ENCODE assay signal across 11 cellular contexts in genomic region chr20:41046716-41047115, GRCh38. TPM values are rescaled to one million over a fixed set of nuclear protein-coding genes. Genes with fewer than 3 reads are reported as not detected.
DNase-seq lines count a peak whose midpoint lies in the region; ATAC-seq and TF ChIP-seq lines count a peak whose summit lies in the region.
"Had no signal": no experiment of that assay in that cellular context is flagged by ENCODE, and none has a peak within 500 bp of the region (broad histone marks: within the 10 kb centered on the region; RNA-seq: fewer than 3 reads in every experiment).

No MANE protein-coding gene starts in this region.

- H3K4me1 ChIP-seq in A673 (ENCODE audit: insufficient read depth, low read length, poor library complexity, severe bottlenecking), result peaks cover 58% of the 10 kb centered on the region

- peaks cover 37% of the 10 kb centered on the region for H3K36me3 Mint-ChIP-seq in activated CD8-positive, alpha-beta memory T cell treated with anti-CD3 and anti-CD28 coated beads, Interleukin-2, amount 10 ng/mL, durations not matched to agents 7 days and 5 days
- peaks cover 14 to 20% of the 10 kb centered on the region in 2 donors for H3K36me3 Mint-ChIP-seq in CD14-positive monocyte

- POLR2A ChIA-PET in RWPE1 (lab: Yijun Ruan, JAX; ENCODE audit: low non-redundant PET), result interaction anchor here (1.1 kb wide), 1 partner anchor 14 kb away, joined by 3 read pairs; no protein-coding TSS in a partner anchor
- POLR2A ChIA-PET in A673 (lab: Charles Lee; ENCODE audit: low non-redundant PET), result no interaction called here

- peaks cover 90% of the 10 kb centered on the region for H3K4me1 Mint-ChIP-seq in activated CD8-positive, alpha-beta memory T cell treated with anti-CD3 and anti-CD28 coated beads, Interleukin-2, amount 10 ng/mL, durations not matched to agents 7 days and 5 days
- H3K4me1 Mint-ChIP-seq in CD14-positive monocyte, result peaks cover 68% of the 10 kb centered on the region

- no TSS peak for BruUV-seq in A673 (replicated peaks; lab: Mats Ljungman, UMichigan)

- H3K27me3 ChIP-seq in A673 (replicated peaks; ENCODE audit: insufficient read depth, low read depth, low read length, poor library complexity), result no peaks in the 10 kb centered on the region
- H3K27me3 ChIP-seq: suprapubic skin had no signal

- no peak overlapping the region for H3K27ac ChIP-seq in RWPE1
- H3K27ac ChIP-seq in A673 (ENCODE audit: low read depth, low read length, poor library complexity, severe bottlenecking), result no peak overlapping the region
- H3K27ac ChIP-seq: suprapubic skin had no signal

- intact Hi-C loops in A673 (cut with micrococcal nuclease; ENCODE audit: unreplicated experiment) (no loop called here), CD14-positive monocyte (cut with micrococcal nuclease) (loop anchor here in 1 of 2 donors (5.0 kb wide), 1 partner anchor 54 kb away; no protein-coding TSS in a partner anchor)

- no peaks in the 10 kb centered on the region for H3K9me3 ChIP-seq in A673 (ENCODE audit: low read depth, low read length, poor library complexity, severe bottlenecking)
- H3K9me3 ChIP-seq: suprapubic skin had no signal

- H3K27ac Mint-ChIP-seq in activated CD8-positive, alpha-beta memory T cell treated with anti-CD3 and anti-CD28 coated beads, Interleukin-2, amount 10 ng/mL, durations not matched to agents 7 days and 5 days, result peak overlapping the region; percentile 95
- H3K27ac Mint-ChIP-seq in CD14-positive monocyte, result peak overlapping the region in 3 of 7 donors; percentile 18 to 21 (median 19)

- H3K36me3 ChIP-seq in A673 (ENCODE audit: insufficient read depth, low read length, poor library complexity, severe bottlenecking), result no peaks in the 10 kb centered on the region
- H3K36me3 ChIP-seq: suprapubic skin had no signal

- no peaks in the 10 kb centered on the region for H3K9me3 Mint-ChIP-seq in activated CD8-positive, alpha-beta memory T cell treated with anti-CD3 and anti-CD28 coated beads, Interleukin-2, amount 10 ng/mL, durations not matched to agents 7 days and 5 days (ENCODE audit: low read depth)
- H3K9me3 Mint-ChIP-seq in CD14-positive monocyte, result no peaks in the 10 kb centered on the region

- CTCF ChIA-PET in activated CD8-positive, alpha-beta memory T cell treated with anti-CD3 and anti-CD28 coated beads, Interleukin-2, amount 10 ng/mL, durations not matched to agents 7 days and 5 days (lab: Charles Lee), result interaction anchor here (0.7 to 3.9 kb wide), 13 partner anchors 8 to 198 kb away, joined by 3 to 33 read pairs (median 4); no protein-coding TSS in a partner anchor
- CTCF ChIA-PET in RWPE1 (lab: Yijun Ruan, JAX), result interaction anchor here (0.6 to 2.9 kb wide), 5 partner anchors 11 to 84 kb away, joined by 3 to 12 read pairs (median 5); no protein-coding TSS in a partner anchor
- CTCF ChIA-PET in A673 (lab: Charles Lee), result no interaction called here

- DNase-seq in activated CD8-positive, alpha-beta memory T cell treated with anti-CD3 and anti-CD28 coated beads, Interleukin-2, amount 10 ng/mL, durations not matched to agents 7 days and 5 days, result no peak
- no peak for DNase-seq in activated CD8-positive, alpha-beta memory T cell treated with anti-CD3 and anti-CD28 coated beads, Interleukin-2, amount 50 U/mL, for 48 hours
- DNase-seq in RWPE1 (ENCODE audit: low spot score) (peak; percentile 47), erythroblast (lab: John Stamatoyannopoulos, UW) (peak; percentile 37 to 61), NCI-H2029 treated with DMSO at 0.1 percent for 48 hours (lab: John Stamatoyannopoulos, UW) (no peak), A673 (ENCODE audit: low spot score) (no peak), CD14-positive monocyte (ENCODE audit: low spot score) (no peak)
- DNase-seq in stimulated activated naive CD8-positive, alpha-beta T cell treated with anti-CD3 and anti-CD28 coated beads, Interleukin-15, Interleukin-2, amounts not matched to agents 100 U/mL and 50 U/mL, for 24 hours, result no peak
- DNase-seq: dermis blood vessel endothelial cell, NCI-H69 had no signal

- H3K27me3 Mint-ChIP-seq in activated CD8-positive, alpha-beta memory T cell treated with anti-CD3 and anti-CD28 coated beads, Interleukin-2, amount 10 ng/mL, durations not matched to agents 7 days and 5 days, result no peaks in the 10 kb centered on the region
- H3K27me3 Mint-ChIP-seq in CD14-positive monocyte (ENCODE audit: low read depth in 3 of 3), result peaks cover 0 to 2% (median 0%) of the 10 kb centered on the region in 3 donors

- no peak overlapping the region for H3K4me3 ChIP-seq in A673 (ENCODE audit: low read depth, low read length, poor library complexity, severe bottlenecking)
- H3K4me3 ChIP-seq: suprapubic skin had no signal

- TF ChIP-seq CTCF in RWPE1 (conservative IDR thresholded peaks at IDR 0.05; ENCODE audit: low read depth) (no peak), A673 (conservative IDR thresholded peaks at IDR 0.05; ENCODE audit: low read depth, low read length) (no peak), CD14-positive monocyte (IDR thresholded peaks at IDR 0.05) (no peak)

- peak; percentile 50 for ATAC-seq in activated CD8-positive, alpha-beta memory T cell treated with anti-CD3 and anti-CD28 coated beads, Interleukin-2, amount 10 ng/mL, durations not matched to agents 7 days and 5 days
- peak; percentile 74 for ATAC-seq in stimulated activated naive CD8-positive, alpha-beta T cell treated with anti-CD3 and anti-CD28 coated beads, Interleukin-15, Interleukin-2, amounts not matched to agents 100 U/mL and 50 U/mL, for 24 hours

- peak overlapping the region; percentile 25 for H3K4me3 Mint-ChIP-seq in activated CD8-positive, alpha-beta memory T cell treated with anti-CD3 and anti-CD28 coated beads, Interleukin-2, amount 10 ng/mL, durations not matched to agents 7 days and 5 days
- H3K4me3 Mint-ChIP-seq in CD14-positive monocyte, result no peak overlapping the region

- no peak for TF ChIP-seq POLR2A in erythroblast (IDR thresholded peaks at IDR 0.05; ENCODE audit: low read length)

RNA-seq across cellular contexts. Expression of gene TOP1, which starts 18.1 kb away (rescaled TPM):
- total RNA-seq in activated CD8-positive, alpha-beta memory T cell treated with anti-CD3 and anti-CD28 coated beads, Interleukin-2, amount 10 ng/mL, durations not matched to agents 7 days and 5 days, result 10 to 100 TPM; 73.1 to 89.0 TPM
- 108 and 125 TPM in 2 replicates for total RNA-seq in A673 (2021)
- polyA plus RNA-seq in CD14-positive monocyte, result 10 to 100 TPM in 1 of 2 donors, 1 to 10 TPM in 1; 6.9 to 11.5 TPM

Comparison
In these comparisons a context has a peak if more than half of its experiments do, and no peak if none do; other contexts are left out.
1. DNase-seq: peak in RWPE1 (single experiment) and erythroblast (2 of 2); none in activated CD8-positive, alpha-beta memory T cell treated with anti-CD3 and anti-CD28 coated beads, Interleukin-2, amount 10 ng/mL, durations not matched to agents 7 days and 5 days (single experiment), activated CD8-positive, alpha-beta memory T cell treated with anti-CD3 and anti-CD28 coated beads, Interleukin-2, amount 50 U/mL, for 48 hours (single experiment), stimulated activated naive CD8-positive, alpha-beta T cell treated with anti-CD3 and anti-CD28 coated beads, Interleukin-15, Interleukin-2, amounts not matched to agents 100 U/mL and 50 U/mL, for 24 hours (single experiment), NCI-H2029 treated with DMSO at 0.1 percent for 48 hours (single experiment), A673 (single experiment) and CD14-positive monocyte (single experiment).